In the genomic region with DNA sequence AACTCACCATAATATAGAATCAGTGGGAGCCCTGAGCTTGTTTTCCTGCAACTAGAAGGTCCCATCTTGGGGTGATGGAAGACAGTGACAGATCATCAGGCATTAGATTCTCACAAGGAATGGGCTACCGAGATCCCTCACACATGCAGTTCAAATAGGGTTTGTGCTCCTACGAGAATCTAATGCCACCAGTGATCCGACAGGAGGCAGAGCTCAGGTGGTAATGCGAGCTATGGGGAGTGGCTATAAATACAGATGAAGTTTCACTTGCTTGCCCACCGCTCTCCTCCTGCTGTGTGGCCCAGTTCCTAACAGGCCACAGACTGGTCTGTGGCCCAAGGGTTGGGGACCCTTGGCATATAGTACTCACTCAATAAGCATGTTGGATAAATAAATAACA, we compare ENCODE assay signal across 29 cellular contexts.
"Had no signal": no experiment of that assay in that cellular context is flagged by ENCODE, and none has a peak within 500 bp of the region (broad histone marks: within the 10 kb centered on the region; RNA-seq: fewer than 3 reads in every experiment).

No MANE protein-coding gene starts in this region.

- H3K27ac Mint-ChIP-seq: stimulated activated effector memory CD8-positive, alpha-beta T cell treated with anti-CD3 and anti-CD28 coated beads, Interleukin-12 subunit alpha, Interleukin-12 subunit beta, amount 100 ng/mL, for 72 hours; stimulated activated naive CD8-positive, alpha-beta T cell treated with anti-CD3 and anti-CD28 coated beads, Interleukin-15, Interleukin-2, amounts not matched to agents 100 ng/mL and 50 ng/mL, for 24 hours; type B pancreatic cell had no signal

- H3K9me3 ChIP-seq: stomach, suprapubic skin, testis, thoracic aorta, thyroid gland, tibial artery, tibial nerve, transverse colon, upper lobe of left lung, upper lobe of right lung, uterus, vagina had no signal

- H3K27me3 Mint-ChIP-seq: stimulated activated memory B cell treated with anti-CD40 and anti-IgM and Interleukin-4, amounts not matched to agents 10 μg/mL and 1 μg/mL and 100 μg/mL, for 72 hours; stimulated activated naive B cell treated with anti-CD40 and anti-IgM and Interleukin-4, amounts not matched to agents 10 μg/mL and 1 μg/mL and 100 μg/mL, for 72 hours; stimulated activated naive CD8-positive, alpha-beta T cell treated with anti-CD3 and anti-CD28 coated beads, Interleukin-15, amount 100 ng/mL, for 72 hours; stimulated activated naive CD8-positive, alpha-beta T cell treated with anti-CD3 and anti-CD28 coated beads, Interleukin-15, Interleukin-2, amounts not matched to agents 100 ng/mL and 50 ng/mL, for 24 hours; type B pancreatic cell had no signal

- ATAC-seq: stimulated activated naive CD8-positive, alpha-beta T cell treated with anti-CD3 and anti-CD28 coated beads, Interleukin-15, Interleukin-2, amounts not matched to agents 100 U/mL and 50 U/mL, for 24 hours had no signal

- H3K4me1 Mint-ChIP-seq: stimulated activated effector memory CD8-positive, alpha-beta T cell treated with anti-CD3 and anti-CD28 coated beads, Interleukin-12 subunit alpha, Interleukin-12 subunit beta, amount 100 ng/mL, for 72 hours; stimulated activated naive CD8-positive, alpha-beta T cell treated with anti-CD3 and anti-CD28 coated beads, Interleukin-15, amount 100 ng/mL, for 72 hours had no signal

- H3K4me3 Mint-ChIP-seq: stimulated activated effector memory CD8-positive, alpha-beta T cell treated with anti-CD3 and anti-CD28 coated beads, Interleukin-12 subunit alpha, Interleukin-12 subunit beta, amount 100 ng/mL, for 72 hours; stimulated activated memory B cell treated with anti-CD40 and anti-IgM and Interleukin-4, amounts not matched to agents 10 μg/mL and 1 μg/mL and 100 μg/mL, for 72 hours; stimulated activated naive B cell treated with anti-CD40 and anti-IgM and Interleukin-4, amounts not matched to agents 10 μg/mL and 1 μg/mL and 100 μg/mL, for 72 hours; stimulated activated naive CD8-positive, alpha-beta T cell treated with anti-CD3 and anti-CD28 coated beads, Interleukin-15, amount 100 ng/mL, for 72 hours; stimulated activated naive CD8-positive, alpha-beta T cell treated with anti-CD3 and anti-CD28 coated beads, Interleukin-15, Interleukin-2, amounts not matched to agents 100 ng/mL and 50 ng/mL, for 24 hours; type B pancreatic cell had no signal

- H3K4me3 ChIP-seq: stomach, suprapubic skin, testis, thoracic aorta, thyroid gland, tibial artery, tibial nerve, transverse colon, upper lobe of left lung, upper lobe of right lung, uterus, vagina had no signal

- H3K9me3 Mint-ChIP-seq: stimulated activated effector memory CD8-positive, alpha-beta T cell treated with anti-CD3 and anti-CD28 coated beads, Interleukin-12 subunit alpha, Interleukin-12 subunit beta, amount 100 ng/mL, for 72 hours; stimulated activated naive B cell treated with anti-CD40 and anti-IgM and Interleukin-4, amounts not matched to agents 10 μg/mL and 1 μg/mL and 100 μg/mL, for 72 hours; stimulated activated naive CD8-positive, alpha-beta T cell treated with anti-CD3 and anti-CD28 coated beads, Interleukin-15, amount 100 ng/mL, for 72 hours; stimulated activated naive CD8-positive, alpha-beta T cell treated with anti-CD3 and anti-CD28 coated beads, Interleukin-15, Interleukin-2, amounts not matched to agents 100 ng/mL and 50 ng/mL, for 24 hours; type B pancreatic cell had no signal

- DNase-seq: stimulated activated CD4-positive, alpha-beta T cell treated with anti-CD3 and anti-CD28 coated beads, Interleukin-2, amount 100 ng/mL, for 48 hours; stimulated activated CD4-positive, alpha-beta T cell treated with anti-CD3 and anti-CD28 coated beads, Interleukin-4, amount 100 ng/mL, for 1 hour; stimulated activated CD4-positive, alpha-beta T cell treated with anti-CD3 and anti-CD28 coated beads, Interleukin-4, amount 100 ng/mL, for 24 hours; stimulated activated CD4-positive, alpha-beta T cell treated with anti-CD3 and anti-CD28 coated beads, Interleukin-4, amount 100 ng/mL, for 4 hours; stimulated activated CD8-positive, alpha-beta memory T cell treated with anti-CD3 and anti-CD28 coated beads, Interleukin-4, amount 100 ng/mL, for 48 hours; stimulated activated naive B cell treated with anti-CD40 and anti-IgM and Interleukin-4, amounts not matched to agents 10 μg/mL and 1 μg/mL and 100 μg/mL, for 72 hours; stimulated activated naive CD4-positive, alpha-beta T cell; stimulated activated naive CD4-positive, alpha-beta T cell treated with Interleukin-2 at 50 U/mL for 16 hours; stimulated activated naive CD8-positive, alpha-beta T cell treated with anti-CD3 and anti-CD28 coated beads, Interleukin-15, amount 100 ng/mL, for 72 hours; stimulated activated naive CD8-positive, alpha-beta T cell treated with anti-CD3 and anti-CD28 coated beads, Interleukin-15, Interleukin-2, amounts not matched to agents 100 U/mL and 50 U/mL, for 24 hours; stomach; substantia nigra; testis; thyroid gland; tibial artery; transverse colon; trophoblast cell; upper lobe of left lung; upper lobe of right lung; uterus had no signal

- H3K27me3 ChIP-seq: stomach, suprapubic skin, testis, thyroid gland, tibial artery, tibial nerve, transverse colon, upper lobe of left lung, upper lobe of right lung, uterus, vagina had no signal

- H3K36me3 ChIP-seq: stomach, suprapubic skin, thoracic aorta, thyroid gland, tibial artery, tibial nerve, transverse colon, upper lobe of left lung, upper lobe of right lung, uterus, vagina had no signal

- H3K36me3 Mint-ChIP-seq: stimulated activated effector memory CD8-positive, alpha-beta T cell treated with anti-CD3 and anti-CD28 coated beads, Interleukin-12 subunit alpha, Interleukin-12 subunit beta, amount 100 ng/mL, for 72 hours; stimulated activated memory B cell treated with anti-CD40 and anti-IgM and Interleukin-4, amounts not matched to agents 10 μg/mL and 1 μg/mL and 100 μg/mL, for 72 hours; stimulated activated naive B cell treated with anti-CD40 and anti-IgM and Interleukin-4, amounts not matched to agents 10 μg/mL and 1 μg/mL and 100 μg/mL, for 72 hours; type B pancreatic cell had no signal

- FAIRE-seq: urothelium cell line had no signal

- H3K4me1 ChIP-seq: suprapubic skin, testis, thyroid gland, tibial nerve, transverse colon, upper lobe of right lung, uterus, vagina had no signal

- H3K27ac ChIP-seq: stomach, suprapubic skin, testis, thoracic aorta, thyroid gland, tibial artery, tibial nerve, transverse colon, upper lobe of left lung, upper lobe of right lung, uterus, vagina had no signal
